32 cellular contexts compared by ENCODE assay signal in genomic region chr6:37578104-37578503, GRCh38.
"Had no signal": no experiment of that assay in that cellular context is flagged by ENCODE, and none has a peak within 500 bp of the region (broad histone marks: within the 10 kb centered on the region; RNA-seq: fewer than 3 reads in every experiment).

No MANE protein-coding gene starts in this region.

- DNase-seq: activated CD4-positive, alpha-beta T cell treated with anti-CD3 and anti-CD28 coated beads for 1 hour; activated CD4-positive, alpha-beta T cell treated with anti-CD3 and anti-CD28 coated beads for 48 hours; activated CD4-positive, alpha-beta T cell treated with anti-CD3 and anti-CD28 coated beads, Interleukin-2, amount 50 U/mL, for 4 hours; activated CD4-positive, CD25-positive, alpha-beta regulatory T cell; activated CD8-positive, alpha-beta T cell treated with anti-CD3 and anti-CD28 coated beads for 36 hours; activated effector memory CD4-positive, alpha-beta T cell treated with anti-CD3 and anti-CD28 coated beads, Interleukin-2, amount 50 U/mL, for 16 hours; activated naive CD4-positive, alpha-beta T cell; activated naive CD4-positive, alpha-beta T cell treated with anti-CD3 and anti-CD28 coated beads, Interleukin-2, amount 50 U/mL, for 16 hours; activated naive CD8-positive, alpha-beta T cell treated with anti-CD3 and anti-CD28 coated beads, Interleukin-2, amount 10 ng/mL, durations not matched to agents 7 days and 5 days; activated T-cell treated with anti-CD3 and anti-CD28 coated beads, Interleukin-2, amount 50 U/mL, for 1 hour; activated T-cell treated with anti-CD3 and anti-CD28 coated beads, Interleukin-2, amount 50 U/mL, for 72 hours; amygdala; body of pancreas; cerebellar nuclear complex; Karpas-422; KBM-7; NCI-H1105; NCI-H1417 treated with DMSO at 0.1 percent for 48 hours; NCI-H187 treated with DMSO at 0.1 percent for 48 hours; NCI-H2081; NCI-H345; Peyer's patch; Right ventricle myocardium superior; RPMI8226; SW 1271; T-helper 1 cell; T-helper 2 cell; T-helper 9 cell had no signal

- H3K36me3 Mint-ChIP-seq: activated naive CD8-positive, alpha-beta T cell treated with anti-CD3 and anti-CD28 coated beads, Interleukin-2, amount 10 ng/mL, durations not matched to agents 7 days and 5 days had no signal

- H3K4me3 ChIP-seq: ascending aorta, body of pancreas, breast epithelium, Peyer's patch had no signal

- H3K9me3 Mint-ChIP-seq: activated CD8-positive, alpha-beta T cell treated with anti-CD3 and anti-CD28 coated beads for 36 hours; activated naive CD8-positive, alpha-beta T cell treated with anti-CD3 and anti-CD28 coated beads, Interleukin-2, amount 10 ng/mL, durations not matched to agents 7 days and 5 days; activated T-cell treated with anti-CD3 and anti-CD28 coated beads, Interleukin-2, amount 50 U/mL, for 72 hours; activated T-helper 17 cell treated with anti-CD3 and anti-CD28 coated beads, Interleukin-2, amount 50 U/mL, for 72 hours had no signal

- H3K27me3 Mint-ChIP-seq: activated CD8-positive, alpha-beta T cell treated with anti-CD3 and anti-CD28 coated beads for 36 hours; activated T-helper 17 cell treated with anti-CD3 and anti-CD28 coated beads, Interleukin-2, amount 50 U/mL, for 72 hours had no signal

- H3K27ac Mint-ChIP-seq: activated CD8-positive, alpha-beta T cell treated with anti-CD3 and anti-CD28 coated beads for 36 hours; activated naive CD8-positive, alpha-beta T cell treated with anti-CD3 and anti-CD28 coated beads, Interleukin-2, amount 10 ng/mL, durations not matched to agents 7 days and 5 days; activated T-cell treated with anti-CD3 and anti-CD28 coated beads, Interleukin-2, amount 50 U/mL, for 72 hours; activated T-helper 17 cell treated with anti-CD3 and anti-CD28 coated beads, Interleukin-2, amount 50 U/mL, for 72 hours had no signal

- H3K9me3 ChIP-seq: ascending aorta, body of pancreas, breast epithelium, Peyer's patch had no signal

- H3K4me3 Mint-ChIP-seq: activated CD8-positive, alpha-beta T cell treated with anti-CD3 and anti-CD28 coated beads for 36 hours; activated naive CD8-positive, alpha-beta T cell treated with anti-CD3 and anti-CD28 coated beads, Interleukin-2, amount 10 ng/mL, durations not matched to agents 7 days and 5 days; activated T-cell treated with anti-CD3 and anti-CD28 coated beads, Interleukin-2, amount 50 U/mL, for 72 hours; activated T-helper 17 cell treated with anti-CD3 and anti-CD28 coated beads, Interleukin-2, amount 50 U/mL, for 72 hours had no signal

- H3K4me1 ChIP-seq: ascending aorta, body of pancreas, breast epithelium, Peyer's patch had no signal

- H3K4me1 Mint-ChIP-seq: activated naive CD8-positive, alpha-beta T cell treated with anti-CD3 and anti-CD28 coated beads, Interleukin-2, amount 10 ng/mL, durations not matched to agents 7 days and 5 days; activated T-helper 17 cell treated with anti-CD3 and anti-CD28 coated beads, Interleukin-2, amount 50 U/mL, for 72 hours had no signal

- H3K36me3 ChIP-seq: ascending aorta, breast epithelium, Peyer's patch had no signal

- ATAC-seq: activated CD8-positive, alpha-beta T cell treated with anti-CD3 and anti-CD28 coated beads for 36 hours; activated T-cell treated with anti-CD3 and anti-CD28 coated beads, Interleukin-2, amount 50 U/mL, for 72 hours; activated T-helper 17 cell treated with anti-CD3 and anti-CD28 coated beads, Interleukin-2, amount 50 U/mL, for 72 hours; body of pancreas had no signal

- H3K27me3 ChIP-seq: ascending aorta, body of pancreas, breast epithelium, Peyer's patch had no signal

- H3K27ac ChIP-seq: ascending aorta, body of pancreas, breast epithelium, Peyer's patch, VCaP had no signal
